In genomic region chr10:93463723-93464511, GRCh38 we compare ENCODE assay signal across 11 cellular contexts. TPM values are rescaled to one million over a fixed set of nuclear protein-coding genes. Genes with fewer than 3 reads are reported as not detected.
DNase-seq lines count a peak whose midpoint lies in the region; ATAC-seq and TF ChIP-seq lines count a peak whose summit lies in the region.
"Had no signal": no experiment of that assay in that cellular context is flagged by ENCODE, and none has a peak within 500 bp of the region (broad histone marks: within the 10 kb centered on the region; RNA-seq: fewer than 3 reads in every experiment).

No MANE protein-coding gene starts in this region.

- H3K36me3 Mint-ChIP-seq in neural crest cell (ENCODE audit: low read depth) (no peaks in the 10 kb centered on the region), GM23338 (ENCODE audit: low read depth) (no peaks in the 10 kb centered on the region)
- no peaks in the 10 kb centered on the region for H3K36me3 Mint-ChIP-seq in stimulated activated effector memory CD8-positive, alpha-beta T cell treated with anti-CD3 and anti-CD28 coated beads, Interleukin-12 subunit alpha, Interleukin-12 subunit beta, amount 100 ng/mL, for 72 hours
- H3K36me3 Mint-ChIP-seq: CD8-positive, alpha-beta T cell had no signal

- H4K20me1 ChIP-seq in GM23338 (replicated peaks; ENCODE audit: insufficient read depth): no peaks in the 10 kb centered on the region

- 34% methylated on average over 6 of the region's 7 CpGs for WGBS in esophagus muscularis mucosa

- H3K9me2 ChIP-seq in GM23338 (ENCODE audit: insufficient read depth): no peaks in the 10 kb centered on the region

- TF ChIP-seq CTCF in AG10803 (conservative IDR thresholded peaks at IDR 0.05; ENCODE audit: low read length) (no peak), Panc1 (IDR thresholded peaks at IDR 0.05) (no peak), esophagus muscularis mucosa (IDR thresholded peaks at IDR 0.05) (no peak), neural crest cell (conservative IDR thresholded peaks at IDR 0.05) (no peak), GM23338 (conservative IDR thresholded peaks at IDR 0.05; ENCODE audit: low read depth in 2 of 2) (no peak)

- H3K4me1 Mint-ChIP-seq in neural crest cell: peaks cover 45% of the 10 kb centered on the region
- peaks cover 24% of the 10 kb centered on the region for H3K4me1 Mint-ChIP-seq in stimulated activated effector memory CD8-positive, alpha-beta T cell treated with anti-CD3 and anti-CD28 coated beads, Interleukin-12 subunit alpha, Interleukin-12 subunit beta, amount 100 ng/mL, for 72 hours
- peaks cover 7% of the 10 kb centered on the region; the same call in 2 of the 3 replicates for H3K4me1 Mint-ChIP-seq in GM23338

- H3K36me3 ChIP-seq in Panc1 (ENCODE audit: control insufficient read depth, insufficient read depth, low read length): no peaks in the 10 kb centered on the region; the same call in 1 of the 2 replicates
- H3K36me3 ChIP-seq in esophagus muscularis mucosa: peaks cover 0 to 2% (median 0%) of the 10 kb centered on the region in 4 donors
- no peaks in the 10 kb centered on the region for H3K36me3 ChIP-seq in GM23338 (ENCODE audit: insufficient read depth)
- H3K36me3 ChIP-seq: SJCRH30 had no signal

- in situ Hi-C loops in Panc1 (cut with HindIII; ENCODE audit: low pct_unique_long_range_greater_than_20kb, low sequenced_read_pairs): no loop called here

- H3K27ac ChIP-seq in Panc1 (ENCODE audit: low read length) (peak overlapping the region; percentile 100), esophagus muscularis mucosa (replicated peaks in 1 of 4) (peak overlapping the region; percentile 87 to 96 (median 91)), GM23338 (ENCODE audit: low read depth) (no peak overlapping the region)

- H3K4me1 ChIP-seq in Panc1 (ENCODE audit: control insufficient read depth, insufficient read depth, low read length) (peaks cover 88% of the 10 kb centered on the region), esophagus muscularis mucosa (peaks cover 59 to 96% (median 92%) of the 10 kb centered on the region in 4 donors), GM23338 (ENCODE audit: insufficient read depth) (no peaks in the 10 kb centered on the region)

- H3F3A ChIP-seq in GM23338 (replicated peaks; ENCODE audit: low read depth): no peaks in the 10 kb centered on the region

- no peak overlapping the region for H3K4me3 Mint-ChIP-seq in neural crest cell
- no peak overlapping the region for H3K4me3 Mint-ChIP-seq in stimulated activated effector memory CD8-positive, alpha-beta T cell treated with anti-CD3 and anti-CD28 coated beads, Interleukin-12 subunit alpha, Interleukin-12 subunit beta, amount 100 ng/mL, for 72 hours
- no peak overlapping the region for H3K4me3 Mint-ChIP-seq in GM23338
- H3K4me3 Mint-ChIP-seq: CD8-positive, alpha-beta T cell had no signal

- no peak for TF ChIP-seq EP300 in esophagus muscularis mucosa (IDR thresholded peaks at IDR 0.05)

- H3K4me3 ChIP-seq in AG10803 (ENCODE audit: low read length): peak overlapping the region; percentile 31
- no peak overlapping the region for H3K4me3 ChIP-seq in Panc1 (ENCODE audit: low read depth in 2 of 2, low read length in 2 of 2)
- no peak overlapping the region for H3K4me3 ChIP-seq in esophagus muscularis mucosa
- H3K4me3 ChIP-seq in GM23338: no peak overlapping the region
- H3K4me3 ChIP-seq: SJCRH30 had no signal

- no peak overlapping the region for H2AFZ ChIP-seq in GM23338

- ATAC-seq in Panc1: no peak
- ATAC-seq in stimulated activated effector memory CD8-positive, alpha-beta T cell treated with anti-CD3 and anti-CD28 coated beads, Interleukin-12 subunit alpha, Interleukin-12 subunit beta, amount 100 ng/mL, for 72 hours: no peak
- ATAC-seq in GM23338: no peak
- ATAC-seq: CD8-positive, alpha-beta T cell had no signal

- H3K4me2 ChIP-seq in GM23338: no peak overlapping the region

- no peak for TF ChIP-seq POLR2A in esophagus muscularis mucosa (IDR thresholded peaks at IDR 0.05; ENCODE audit: low read depth)

- DNase-seq in AG10803 (ENCODE audit: low read depth): peak; percentile 86
- no peak for DNase-seq in Panc1 (ENCODE audit: low read depth, low spot score)
- DNase-seq in esophagus muscularis mucosa (ENCODE audit: extremely low spot score): no peak
- no peak for DNase-seq in neural crest cell (ENCODE audit: low read depth, low spot score)
- no peak for DNase-seq in stimulated activated naive CD4-positive, alpha-beta T cell treated with Interleukin-2 at 50 U/mL for 16 hours (lab: John Stamatoyannopoulos, UW)
- no peak for DNase-seq in stimulated activated effector memory CD8-positive, alpha-beta T cell treated with anti-CD3 and anti-CD28 coated beads, Interleukin-12 subunit alpha, Interleukin-12 subunit beta, amount 100 ng/mL, for 72 hours (ENCODE audit: low spot score in 2 of 2)
- DNase-seq in GM23338 (ENCODE audit: low spot score): no peak
- DNase-seq in NCI-H1417 treated with DMSO at 0.1 percent for 48 hours (lab: John Stamatoyannopoulos, UW): no peak
- DNase-seq: activated gamma-delta T cell treated with Interleukin-2 at 50 U/mL for 16 hours; CD8-positive, alpha-beta T cell had no signal

- H3K27ac Mint-ChIP-seq in neural crest cell (ENCODE audit: unreplicated experiment) (peak overlapping the region; percentile 10), GM23338 (no peak overlapping the region)
- H3K27ac Mint-ChIP-seq in stimulated activated effector memory CD8-positive, alpha-beta T cell treated with anti-CD3 and anti-CD28 coated beads, Interleukin-12 subunit alpha, Interleukin-12 subunit beta, amount 100 ng/mL, for 72 hours: no peak overlapping the region
- H3K27ac Mint-ChIP-seq: CD8-positive, alpha-beta T cell had no signal

- H3K27me3 ChIP-seq in Panc1 (ENCODE audit: control insufficient read depth, insufficient read depth, low read length) (no peaks in the 10 kb centered on the region), esophagus muscularis mucosa (no peaks in the 10 kb centered on the region), GM23338 (ENCODE audit: insufficient read depth) (no peaks in the 10 kb centered on the region)
- H3K27me3 ChIP-seq: SJCRH30 had no signal

- CTCF ChIA-PET in Panc1 (lab: Charles Lee): interaction anchor here (0.6 to 0.7 kb wide), 2 partner anchors 23 to 140 kb away, joined by 4 to 6 read pairs; no protein-coding TSS in a partner anchor

- intact Hi-C loops in Panc1 (cut with micrococcal nuclease; ENCODE audit: unreplicated experiment) (no loop called here), esophagus muscularis mucosa (cut with DNase I) (no loop called here)

- H3K79me2 ChIP-seq in GM23338 (replicated peaks; ENCODE audit: insufficient read depth): no peaks in the 10 kb centered on the region

- no TSS peak for BruUV-seq in Panc1 (replicated peaks; lab: Mats Ljungman, UMichigan)

- no peaks in the 10 kb centered on the region for H3K9me3 ChIP-seq in Panc1 (ENCODE audit: control insufficient read depth, insufficient read depth, low read depth, low read length)
- no peaks in the 10 kb centered on the region for H3K9me3 ChIP-seq in esophagus muscularis mucosa
- H3K9me3 ChIP-seq: SJCRH30 had no signal

- POLR2A ChIA-PET in Panc1 (lab: Charles Lee): interaction anchor here (0.6 to 1.7 kb wide), 5 partner anchors 12 to 33 kb away, joined by 3 to 9 read pairs (median 7); no protein-coding TSS in a partner anchor

- H3K27me3 Mint-ChIP-seq in neural crest cell (ENCODE audit: low read depth) (no peaks in the 10 kb centered on the region), GM23338 (ENCODE audit: insufficient read depth, low read depth, poor library complexity) (peaks cover 4% of the 10 kb centered on the region)

- H3K9me3 Mint-ChIP-seq in neural crest cell (no peaks in the 10 kb centered on the region), GM23338 (no peaks in the 10 kb centered on the region)
- no peaks in the 10 kb centered on the region for H3K9me3 Mint-ChIP-seq in stimulated activated effector memory CD8-positive, alpha-beta T cell treated with anti-CD3 and anti-CD28 coated beads, Interleukin-12 subunit alpha, Interleukin-12 subunit beta, amount 100 ng/mL, for 72 hours
- H3K9me3 Mint-ChIP-seq: CD8-positive, alpha-beta T cell had no signal

TF ChIP-seq in GM23338, 12 proteins besides CTCF, POLR2A, EP300 and RAD21 (continues in another document):
- TF ChIP-seq POLR2AphosphoS5 (IDR thresholded peaks at IDR 0.05; ENCODE audit: low read depth) (no peak), REST (IDR thresholded peaks at IDR 0.05; ENCODE audit: unreplicated experiment) (no peak)

RNA-seq across cellular contexts. Expression of gene MYOF, which starts 18.2 kb away (rescaled TPM):
- total RNA-seq in Panc1 (2021; ENCODE audit: unreplicated experiment): 376 TPM
- 187 TPM for polyA plus RNA-seq in Panc1 (2012; ENCODE audit: insufficient read length)
- 100 to 1,000 TPM in 2 of 4 donors, 10 to 100 TPM in 2; 71.2 to 120 (median 97.3) TPM for total RNA-seq in esophagus muscularis mucosa
- total RNA-seq in neural crest cell: 3.9 and 4.0 TPM in 2 replicates
- total RNA-seq in GM23338 (2014; rRNA removed; shearing (Covaris generic)): 0.54 and 1.4 TPM in 2 replicates
- polyA plus RNA-seq in GM23338 (2016; fragmentation: Nextera tagmentation; extraction: Ambion mirVana): 0.45 and 0.82 TPM in 2 replicates
- total RNA-seq: CD8-positive, alpha-beta T cell had no signal

RNA-seq across cellular contexts. Expression of gene CEP55, which starts 32.5 kb away (rescaled TPM):
- total RNA-seq in Panc1 (2021; ENCODE audit: unreplicated experiment) (96.4 TPM), esophagus muscularis mucosa (under 1 TPM in 3 of 4 donors, not detected in 1; 0.19 to 0.80 (median 0.50) TPM), neural crest cell (30.7 and 30.9 TPM in 2 replicates)
- polyA plus RNA-seq in Panc1 (2012; ENCODE audit: insufficient read length): 29.0 TPM
- 15.0 and 22.4 TPM in 2 replicates for total RNA-seq in GM23338 (2014; rRNA removed; shearing (Covaris generic))
- 12.4 and 13.2 TPM in 2 replicates for polyA plus RNA-seq in GM23338 (2016; fragmentation: Nextera tagmentation; extraction: Ambion mirVana)

Comparison
In these comparisons a context has a peak if more than half of its experiments do, and no peak if none do; other contexts are left out.
1. RNA of gene MYOF, which starts 18.2 kb away (total RNA-seq): 376 TPM in Panc1 (single experiment) and 71.2 to 120 TPM in esophagus muscularis mucosa; 3.9 to 4.0 TPM in neural crest cell and 0.54 to 1.4 TPM in GM23338; every median in the first group is over 10 times any median in the second.